Comparison of ENCODE assay signal across 1 cellular context in the genomic region with DNA sequence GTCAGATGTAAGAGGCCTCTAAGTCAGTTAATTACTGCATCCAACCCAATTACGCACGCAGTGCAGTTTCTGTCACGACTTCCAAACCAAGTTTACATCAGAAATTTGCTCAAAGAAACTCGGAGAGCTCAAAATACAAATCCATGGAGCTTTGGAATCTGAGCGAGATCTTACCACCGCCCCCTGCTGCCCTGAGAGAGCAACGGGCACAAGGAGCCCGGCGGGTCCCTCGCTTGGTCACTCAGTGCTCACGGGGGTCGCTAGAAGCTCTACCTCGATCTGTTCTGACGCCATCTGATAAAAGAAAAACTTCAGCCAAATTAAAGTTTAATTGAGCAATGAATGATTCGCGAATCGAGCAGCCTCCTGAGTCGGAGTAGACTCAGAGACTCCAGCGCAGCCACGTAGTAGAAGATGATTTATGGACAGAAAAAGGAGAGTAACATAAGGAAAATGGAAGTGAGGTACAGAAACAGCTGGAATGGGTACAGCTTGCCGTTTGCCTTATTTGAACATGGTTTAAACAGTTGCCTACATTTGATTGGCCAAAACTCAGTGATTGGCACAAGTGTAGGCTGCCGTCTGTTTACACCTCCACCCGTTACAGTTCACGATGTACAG.
A peak's percentile ranks its signal among the peaks of the same experiment; 100 is the strongest.
TF ChIP-seq lines count a peak whose summit lies in the region.

No MANE protein-coding gene starts in this region.

TF ChIP-seq in IMR-90, 13 proteins besides CTCF, POLR2A, EP300 and RAD21:
- TF ChIP-seq SMC3 (IDR thresholded peaks at IDR 0.05; ENCODE audit: low read depth, low read length) (0 out of 2 replicates have a peak, but pooled peaks have one; percentile 25), RCOR1 (IDR thresholded peaks at IDR 0.05; ENCODE audit: insufficient replicate concordance, low read length) (no peak)
